23 cellular contexts compared by ENCODE assay signal in the genomic region with DNA sequence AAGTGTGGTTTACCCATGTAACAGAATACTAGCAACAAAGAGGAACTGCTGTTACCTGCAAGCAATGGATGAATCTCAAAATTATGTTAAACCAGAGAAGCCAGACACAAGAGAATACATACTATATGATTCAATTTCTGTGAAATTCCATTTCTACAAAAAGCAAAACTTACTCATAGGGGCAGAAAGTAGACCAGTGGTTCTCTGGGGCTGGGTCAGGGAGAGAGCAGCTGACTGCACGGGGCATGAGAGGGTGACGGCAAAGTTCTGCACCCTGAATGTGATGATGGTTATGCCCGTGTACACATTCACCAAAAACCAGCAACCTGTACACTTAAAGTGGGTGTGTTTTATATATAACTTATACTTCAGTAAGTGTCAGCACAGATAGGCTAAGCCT. TPM values are rescaled to one million over a fixed set of nuclear protein-coding genes. Genes with fewer than 3 reads are reported as not detected.
DNase-seq lines count a peak whose midpoint lies in the region; ATAC-seq, FAIRE-seq and TF ChIP-seq lines count a peak whose summit lies in the region.
"Had no signal": no experiment of that assay in that cellular context is flagged by ENCODE, and none has a peak within 500 bp of the region (broad histone marks: within the 10 kb centered on the region; RNA-seq: fewer than 3 reads in every experiment).

No MANE protein-coding gene starts in this region.

- H3K4me1 ChIP-seq in K562 (replicated peaks in 1 of 2; ENCODE audit: control insufficient read depth in 2 of 2, insufficient read depth in 2 of 2, low read length in 2 of 2) = peaks cover 3 to 26% of the 10 kb centered on the region in 2 experiments; a peak in 2 of 5 replicates

- H3K27me3 ChIP-seq in K562 (ENCODE audit: control insufficient read depth in 2 of 2, insufficient read depth in 2 of 2, low read length in 2 of 2) = no peaks in the 10 kb centered on the region; a peak in 1 of 5 replicates

- H3K36me3 ChIP-seq in K562 (ENCODE audit: control insufficient read depth, insufficient read depth, low read length) = no peaks in the 10 kb centered on the region

- no peak overlapping the region for H3K4me3 ChIP-seq in K562
- H3K4me3 ChIP-seq: PC-9 had no signal

- no peak for TF ChIP-seq POLR2A in K562 (conservative IDR thresholded peaks at IDR 0.05)

- POLR2A ChIA-PET in K562 (lab: Yijun Ruan, JAX) = no interaction called here

- FAIRE-seq in K562 (lab: Jason Lieb, UNC) = peak; percentile 35
- FAIRE-seq: G401.6 had no signal

- no peaks in the 10 kb centered on the region for H3K79me2 ChIP-seq in K562 (ENCODE audit: control insufficient read depth, insufficient read depth, low read length)

- peak overlapping the region in 1 of 2 donors; percentile 1 for H3K27ac Mint-ChIP-seq in natural killer cell treated with Interleukin-12 subunit alpha and Interleukin-12 subunit beta and Interleukin-15 and Interleukin-18, amount 100 ng/mL, for 72 hours
- peak overlapping the region in 1 of 2 donors; percentile 35 for H3K27ac Mint-ChIP-seq in natural killer cell
- H3K27ac Mint-ChIP-seq in stimulated activated effector memory CD8-positive, alpha-beta T cell treated with anti-CD3 and anti-CD28 coated beads, Interleukin-12 subunit alpha, Interleukin-12 subunit beta, amount 100 ng/mL, for 72 hours = no peak overlapping the region
- H3K27ac Mint-ChIP-seq: CD4-positive, CD25-positive, alpha-beta regulatory T cell; H9 had no signal

- H3K4me1 Mint-ChIP-seq in natural killer cell treated with Interleukin-12 subunit alpha and Interleukin-12 subunit beta and Interleukin-15 and Interleukin-18, amount 100 ng/mL, for 72 hours (ENCODE audit: low read depth in 2 of 2) = peaks cover 25 to 36% of the 10 kb centered on the region in 2 donors
- H3K4me1 Mint-ChIP-seq in natural killer cell = peaks cover 14 to 36% of the 10 kb centered on the region in 2 donors
- H3K4me1 Mint-ChIP-seq in stimulated activated effector memory CD8-positive, alpha-beta T cell treated with anti-CD3 and anti-CD28 coated beads, Interleukin-12 subunit alpha, Interleukin-12 subunit beta, amount 100 ng/mL, for 72 hours = peaks cover 38% of the 10 kb centered on the region

- no TSS peak for BruUV-seq in K562 (replicated peaks; lab: Mats Ljungman, UMichigan)

- H3K9me3 ChIP-seq in K562 (replicated peaks; ENCODE audit: control insufficient read depth, insufficient read depth, low read depth, low read length) = no peaks in the 10 kb centered on the region

- no peak for ATAC-seq in natural killer cell treated with Interleukin-12 subunit alpha and Interleukin-12 subunit beta and Interleukin-15 and Interleukin-18, amount 100 ng/mL, for 72 hours
- ATAC-seq in natural killer cell = no peak
- ATAC-seq in K562 = no peak
- ATAC-seq in stimulated activated effector memory CD8-positive, alpha-beta T cell treated with anti-CD3 and anti-CD28 coated beads, Interleukin-12 subunit alpha, Interleukin-12 subunit beta, amount 100 ng/mL, for 72 hours = peak; percentile 79

- in situ Hi-C loops in K562 (cut with MboI) = loop anchor here (25.0 kb wide), 1 partner anchor 452 kb away; a partner anchor contains a TSS

- H3K36me3 Mint-ChIP-seq in natural killer cell treated with Interleukin-12 subunit alpha and Interleukin-12 subunit beta and Interleukin-15 and Interleukin-18, amount 100 ng/mL, for 72 hours = no peaks in the 10 kb centered on the region
- no peaks in the 10 kb centered on the region for H3K36me3 Mint-ChIP-seq in natural killer cell
- peaks cover 5% of the 10 kb centered on the region for H3K36me3 Mint-ChIP-seq in stimulated activated effector memory CD8-positive, alpha-beta T cell treated with anti-CD3 and anti-CD28 coated beads, Interleukin-12 subunit alpha, Interleukin-12 subunit beta, amount 100 ng/mL, for 72 hours
- H3K36me3 Mint-ChIP-seq: CD4-positive, CD25-positive, alpha-beta regulatory T cell had no signal

- DNase-seq in activated CD4-positive, alpha-beta T cell treated with anti-CD3 and anti-CD28 coated beads for 48 hours = peak; percentile 22
- no peak for DNase-seq in activated CD4-positive, alpha-beta T cell treated with anti-CD3 and anti-CD28 coated beads for 4 hours
- peak; percentile 22 for DNase-seq in natural killer cell treated with Interleukin-12 subunit alpha and Interleukin-12 subunit beta and Interleukin-15 and Interleukin-18, amount 100 ng/mL, for 72 hours (ENCODE audit: low spot score)
- DNase-seq in natural killer cell = no peak
- no peak for DNase-seq in K562 (ENCODE audit: extremely low read depth in 1 of 4, low spot score in 3 of 4)
- DNase-seq in stimulated activated effector memory CD8-positive, alpha-beta T cell treated with anti-CD3 and anti-CD28 coated beads, Interleukin-12 subunit alpha, Interleukin-12 subunit beta, amount 100 ng/mL, for 72 hours (ENCODE audit: low spot score in 2 of 2) = no peak
- no peak for DNase-seq in cortex of kidney (lab: John Stamatoyannopoulos, UW)
- DNase-seq in MV-4-11 (lab: John Stamatoyannopoulos, UW) = no peak
- DNase-seq: 8988T, COR-L47, DMS 273 treated with DMSO at 0.1 percent for 48 hours, DND-41, H9, KBM-7, NCI-H1436, NCI-H2029, NCI-H345, NCI-H524 treated with DMSO at 0.1 percent for 48 hours, PC-9 had no signal

- peak overlapping the region; percentile 30 for H3K4me3 Mint-ChIP-seq in natural killer cell treated with Interleukin-12 subunit alpha and Interleukin-12 subunit beta and Interleukin-15 and Interleukin-18, amount 100 ng/mL, for 72 hours
- H3K4me3 Mint-ChIP-seq in natural killer cell = no peak overlapping the region
- H3K4me3 Mint-ChIP-seq in stimulated activated effector memory CD8-positive, alpha-beta T cell treated with anti-CD3 and anti-CD28 coated beads, Interleukin-12 subunit alpha, Interleukin-12 subunit beta, amount 100 ng/mL, for 72 hours = peak overlapping the region; percentile 32
- H3K4me3 Mint-ChIP-seq: CD4-positive, CD25-positive, alpha-beta regulatory T cell; H9 had no signal

- no peak overlapping the region for H3K9ac ChIP-seq in K562 (ENCODE audit: insufficient read depth in 1 of 2, low read depth in 2 of 2, low read length in 2 of 2)

- no peaks in the 10 kb centered on the region for H4K20me1 ChIP-seq in K562 (replicated peaks; ENCODE audit: control insufficient read depth, insufficient read depth, low read length)

- H2AFZ ChIP-seq in K562 (ENCODE audit: low read depth, low read length) = no peak overlapping the region
- H2AFZ ChIP-seq: PC-9 had no signal

- no peak for TF ChIP-seq RAD21 in K562 (CRISPR knock-in tag; conservative IDR thresholded peaks at IDR 0.05 in 1 of 2, IDR thresholded peaks at IDR 0.05 in 1 of 2)

- H3K27ac ChIP-seq in K562 (ENCODE audit: extremely low read depth, low read depth, low read length) = no peak overlapping the region
- H3K27ac ChIP-seq: PC-9, RWPE1 had no signal

- intact Hi-C loops in natural killer cell (cut with micrococcal nuclease) = loop anchor here (10.0 kb wide), 1 partner anchor 105 kb away; no protein-coding TSS in a partner anchor
- intact Hi-C loops in K562 (cut with micrococcal nuclease) = no loop called here

- TF ChIP-seq CTCF in natural killer cell (IDR thresholded peaks at IDR 0.05) (no peak), K562 (IDR thresholded peaks at IDR 0.05 in 2 of 3, conservative IDR thresholded peaks at IDR 0.05 in 1 of 3; ENCODE audit: insufficient read depth in 2 of 3, low read depth in 1 of 3, low read length in 3 of 3) (no peak)

- no peak overlapping the region for H3K4me2 ChIP-seq in K562 (ENCODE audit: insufficient read depth, low read length)
- H3K4me2 ChIP-seq: PC-9 had no signal

- TF ChIP-seq EP300 in K562 (IDR thresholded peaks at IDR 0.05; ENCODE audit: low read length) = no peak

- 39% methylated on average over 3 of the region's 3 CpGs for WGBS in K562 (ENCODE audit: insufficient coverage, low coverage, missing lambda C conversion rate)

- no peaks in the 10 kb centered on the region for H3K27me3 Mint-ChIP-seq in natural killer cell treated with Interleukin-12 subunit alpha and Interleukin-12 subunit beta and Interleukin-15 and Interleukin-18, amount 100 ng/mL, for 72 hours
- H3K27me3 Mint-ChIP-seq in natural killer cell (ENCODE audit: low read depth in 2 of 2) = no peaks in the 10 kb centered on the region

- CTCF ChIA-PET in K562 (lab: Yijun Ruan, JAX; ENCODE audit: low intra/inter-chr PET ratio) = no interaction called here

- H3K9me1 ChIP-seq in K562 (ENCODE audit: control insufficient read depth, insufficient read depth, low read length) = no peaks in the 10 kb centered on the region

- H3K9me3 Mint-ChIP-seq in natural killer cell treated with Interleukin-12 subunit alpha and Interleukin-12 subunit beta and Interleukin-15 and Interleukin-18, amount 100 ng/mL, for 72 hours = no peaks in the 10 kb centered on the region
- H3K9me3 Mint-ChIP-seq in natural killer cell = no peaks in the 10 kb centered on the region
- no peaks in the 10 kb centered on the region for H3K9me3 Mint-ChIP-seq in stimulated activated effector memory CD8-positive, alpha-beta T cell treated with anti-CD3 and anti-CD28 coated beads, Interleukin-12 subunit alpha, Interleukin-12 subunit beta, amount 100 ng/mL, for 72 hours
- H3K9me3 Mint-ChIP-seq: CD4-positive, CD25-positive, alpha-beta regulatory T cell; H9 had no signal

RNA-seq across cellular contexts. Expression of a gene that starts 3.1 kb away (rescaled TPM):
- under 1 TPM in 1 of 2 donors, not detected in 1; 0.17 TPM for total RNA-seq in natural killer cell treated with Interleukin-12 subunit alpha and Interleukin-12 subunit beta and Interleukin-15 and Interleukin-18, amount 100 ng/mL, for 72 hours
- under 1 TPM; 0.14 to 0.50 (median 0.23) TPM for total RNA-seq in natural killer cell
- total RNA-seq in K562 (2011; cell fraction: chromatin; rRNA removed; ENCODE audit: low replicate concordance) = not detected in 2 replicates
- total RNA-seq in K562 (2011; cell fraction: nucleolus; rRNA removed) = 0.17 TPM in 1 of 2 replicates, not detected in the other
- 0.23 TPM in 1 of 2 replicates, not detected in the other for total RNA-seq in K562 (2011; cell fraction: nucleoplasm; rRNA removed)
- total RNA-seq in K562 (2014; rRNA removed) = not detected in 2 replicates
- not detected in 2 replicates for total RNA-seq in K562 (2014; rRNA removed; fragmentation: Illumina TruSeq; extraction: Trizol)
- not detected in 2 replicates for total RNA-seq in K562 (2015; rRNA removed; fragmentation: Illumina TruSeq; extraction: Trizol)
- total RNA-seq in K562 (2021) = 0.13 TPM in 1 of 2 replicates, not detected in the other
- 0.03 and 0.06 TPM in 2 replicates for polyA plus RNA-seq in K562 (2011; rRNA removed)
- polyA plus RNA-seq in K562 (2011; cell fraction: cytosol; rRNA removed) = 0.04 and 0.12 TPM in 2 replicates
- 0.04 and 0.06 TPM in 2 replicates for polyA plus RNA-seq in K562 (2011; cell fraction: nucleus; rRNA removed)
- 0.09 and 0.21 TPM in 2 replicates for polyA plus RNA-seq in K562 (2012)
- polyA plus RNA-seq in K562 (2014; fragmentation: Illumina TruSeq; extraction: Trizol) = 0.04 and 0.07 TPM in 2 replicates
- under 1 TPM in 1 of 2 experiments, not detected in 1; 0.06 TPM for polyA plus RNA-seq in K562 (2014; fragmentation: Nextera tagmentation; extraction: Ambion mirVana)
- not detected in 2 replicates for polyA plus RNA-seq in K562 (2014; rRNA removed)
- polyA minus RNA-seq in K562 (2011; rRNA and poly(A)+ RNA removed) = 0.03 and 0.04 TPM in 2 replicates
- polyA minus RNA-seq in K562 (2011; cell fraction: cytosol; rRNA and poly(A)+ RNA removed) = not detected in 2 replicates
- polyA minus RNA-seq in K562 (2011; cell fraction: nucleus; rRNA and poly(A)+ RNA removed) = not detected in 2 replicates

RNA-seq across cellular contexts. Expression of a gene that starts 11.4 kb away (rescaled TPM):
- not detected for total RNA-seq in natural killer cell treated with Interleukin-12 subunit alpha and Interleukin-12 subunit beta and Interleukin-15 and Interleukin-18, amount 100 ng/mL, for 72 hours
- not detected for total RNA-seq in natural killer cell
- not detected in 2 replicates for total RNA-seq in K562 (2011; cell fraction: chromatin; rRNA removed; ENCODE audit: low replicate concordance)
- total RNA-seq in K562 (2011; cell fraction: nucleolus; rRNA removed) = not detected in 2 replicates
- total RNA-seq in K562 (2011; cell fraction: nucleoplasm; rRNA removed) = not detected in 2 replicates
- total RNA-seq in K562 (2014; rRNA removed) = not detected in 2 replicates
- total RNA-seq in K562 (2014; rRNA removed; fragmentation: Illumina TruSeq; extraction: Trizol) = not detected in 2 replicates
- not detected in 2 replicates for total RNA-seq in K562 (2015; rRNA removed; fragmentation: Illumina TruSeq; extraction: Trizol)
- not detected in 2 replicates for total RNA-seq in K562 (2021)
- not detected in 2 replicates for polyA plus RNA-seq in K562 (2011; rRNA removed)
- polyA plus RNA-seq in K562 (2011; cell fraction: cytosol; rRNA removed) = not detected in 2 replicates
- polyA plus RNA-seq in K562 (2011; cell fraction: nucleus; rRNA removed) = not detected in 2 replicates
- not detected in 2 replicates for polyA plus RNA-seq in K562 (2012)
- polyA plus RNA-seq in K562 (2014; fragmentation: Illumina TruSeq; extraction: Trizol) = not detected in 2 replicates
- not detected for polyA plus RNA-seq in K562 (2014; fragmentation: Nextera tagmentation; extraction: Ambion mirVana)
- not detected in 2 replicates for polyA plus RNA-seq in K562 (2014; rRNA removed)
- not detected in 2 replicates for polyA minus RNA-seq in K562 (2011; rRNA and poly(A)+ RNA removed)
- polyA minus RNA-seq in K562 (2011; cell fraction: cytosol; rRNA and poly(A)+ RNA removed) = not detected in 2 replicates
- polyA minus RNA-seq in K562 (2011; cell fraction: nucleus; rRNA and poly(A)+ RNA removed) = not detected in 2 replicates
- total RNA-seq: CD4-positive, CD25-positive, alpha-beta regulatory T cell; H9; PC-9 had no signal
- polyA plus RNA-seq: AG04450; CD4-positive, CD25-positive, alpha-beta regulatory T cell had no signal

RNA-seq across cellular contexts. Expression of a gene that starts 19.8 kb away (rescaled TPM):
- 10 to 100 TPM; 31.6 to 36.0 TPM for total RNA-seq in natural killer cell treated with Interleukin-12 subunit alpha and Interleukin-12 subunit beta and Interleukin-15 and Interleukin-18, amount 100 ng/mL, for 72 hours
- total RNA-seq in natural killer cell = 10 to 100 TPM; 10.4 to 22.8 (median 16.6) TPM
- 14.5 and 27.5 TPM in 2 replicates for total RNA-seq in K562 (2011; cell fraction: chromatin; rRNA removed; ENCODE audit: low replicate concordance)
- 22.8 and 23.9 TPM in 2 replicates for total RNA-seq in K562 (2011; cell fraction: nucleolus; rRNA removed)
- total RNA-seq in K562 (2011; cell fraction: nucleoplasm; rRNA removed) = 15.2 and 19.7 TPM in 2 replicates
- total RNA-seq in K562 (2014; rRNA removed) = 10.3 and 11.8 TPM in 2 replicates
- 1.2 and 1.9 TPM in 2 replicates for total RNA-seq in K562 (2014; rRNA removed; fragmentation: Illumina TruSeq; extraction: Trizol)
- 5.0 and 6.6 TPM in 2 replicates for total RNA-seq in K562 (2015; rRNA removed; fragmentation: Illumina TruSeq; extraction: Trizol)
- total RNA-seq in K562 (2021) = 13.2 and 13.5 TPM in 2 replicates
- 2.1 and 5.6 TPM in 2 replicates for polyA plus RNA-seq in K562 (2011; rRNA removed)
- 3.3 and 7.9 TPM in 2 replicates for polyA plus RNA-seq in K562 (2011; cell fraction: cytosol; rRNA removed)
- 33.0 and 40.2 TPM in 2 replicates for polyA plus RNA-seq in K562 (2011; cell fraction: nucleus; rRNA removed)
- polyA plus RNA-seq in K562 (2012) = 8.9 and 9.6 TPM in 2 replicates
- polyA plus RNA-seq in K562 (2014; fragmentation: Illumina TruSeq; extraction: Trizol) = 1.8 and 4.8 TPM in 2 replicates
- under 1 TPM; 0.11 to 0.17 TPM for polyA plus RNA-seq in K562 (2014; fragmentation: Nextera tagmentation; extraction: Ambion mirVana)
- polyA plus RNA-seq in K562 (2014; rRNA removed) = 8.4 and 9.5 TPM in 2 replicates
- 1.6 and 2.5 TPM in 2 replicates for polyA minus RNA-seq in K562 (2011; rRNA and poly(A)+ RNA removed)
- polyA minus RNA-seq in K562 (2011; cell fraction: cytosol; rRNA and poly(A)+ RNA removed) = 4.5 and 6.8 TPM in 2 replicates
- 5.1 and 8.1 TPM in 2 replicates for polyA minus RNA-seq in K562 (2011; cell fraction: nucleus; rRNA and poly(A)+ RNA removed)

RNA-seq across cellular contexts. Expression of a gene that starts 32.4 kb away (rescaled TPM):
- total RNA-seq in natural killer cell treated with Interleukin-12 subunit alpha and Interleukin-12 subunit beta and Interleukin-15 and Interleukin-18, amount 100 ng/mL, for 72 hours = under 1 TPM; 0.55 to 0.75 TPM
- total RNA-seq in natural killer cell = 1 to 10 TPM in 1 of 3 donors, under 1 TPM in 2; 0.72 to 1.3 (median 0.78) TPM
- total RNA-seq in K562 (2011; cell fraction: chromatin; rRNA removed; ENCODE audit: low replicate concordance) = 0.44 and 0.81 TPM in 2 replicates
- 1.2 and 1.4 TPM in 2 replicates for total RNA-seq in K562 (2011; cell fraction: nucleolus; rRNA removed)
- total RNA-seq in K562 (2011; cell fraction: nucleoplasm; rRNA removed) = 0.73 and 0.92 TPM in 2 replicates
- 0.53 and 0.91 TPM in 2 replicates for total RNA-seq in K562 (2014; rRNA removed)
- 0.11 and 0.29 TPM in 2 replicates for total RNA-seq in K562 (2014; rRNA removed; fragmentation: Illumina TruSeq; extraction: Trizol)
- 0.25 and 0.26 TPM in 2 replicates for total RNA-seq in K562 (2015; rRNA removed; fragmentation: Illumina TruSeq; extraction: Trizol)
- 0.64 and 0.85 TPM in 2 replicates for total RNA-seq in K562 (2021)
- polyA plus RNA-seq in K562 (2011; rRNA removed) = 0.04 and 0.08 TPM in 2 replicates
- 0.25 and 0.67 TPM in 2 replicates for polyA plus RNA-seq in K562 (2011; cell fraction: cytosol; rRNA removed)
- polyA plus RNA-seq in K562 (2011; cell fraction: nucleus; rRNA removed) = 0.22 and 0.28 TPM in 2 replicates
- 0.72 and 1.9 TPM in 2 replicates for polyA plus RNA-seq in K562 (2012)
- 0.62 and 0.73 TPM in 2 replicates for polyA plus RNA-seq in K562 (2014; fragmentation: Illumina TruSeq; extraction: Trizol)
- polyA plus RNA-seq in K562 (2014; fragmentation: Nextera tagmentation; extraction: Ambion mirVana) = under 1 TPM; 0.06 TPM
- 0.19 and 0.54 TPM in 2 replicates for polyA plus RNA-seq in K562 (2014; rRNA removed)
- polyA minus RNA-seq in K562 (2011; rRNA and poly(A)+ RNA removed) = not detected in 2 replicates
- 1.4 TPM in 1 of 2 replicates, not detected in the other for polyA minus RNA-seq in K562 (2011; cell fraction: cytosol; rRNA and poly(A)+ RNA removed)
- 0.22 TPM in 1 of 2 replicates, not detected in the other for polyA minus RNA-seq in K562 (2011; cell fraction: nucleus; rRNA and poly(A)+ RNA removed)

RNA-seq across cellular contexts. Expression of a gene that starts 43.4 kb away (rescaled TPM):
- total RNA-seq in natural killer cell treated with Interleukin-12 subunit alpha and Interleukin-12 subunit beta and Interleukin-15 and Interleukin-18, amount 100 ng/mL, for 72 hours = not detected
- total RNA-seq in natural killer cell (under 1 TPM in 2 of 3 donors, not detected in 1; 0.20 to 0.96 TPM), K562 (2014; rRNA removed) (not detected in 2 replicates), K562 (2014; rRNA removed; fragmentation: Illumina TruSeq; extraction: Trizol) (not detected in 2 replicates), K562 (2015; rRNA removed; fragmentation: Illumina TruSeq; extraction: Trizol) (not detected in 2 replicates), K562 (2021) (0.07 TPM in 1 of 2 replicates, not detected in the other)
- total RNA-seq in K562 (2011; cell fraction: chromatin; rRNA removed; ENCODE audit: low replicate concordance) = not detected in 2 replicates
- total RNA-seq in K562 (2011; cell fraction: nucleolus; rRNA removed) = not detected in 2 replicates
- total RNA-seq in K562 (2011; cell fraction: nucleoplasm; rRNA removed) = not detected in 2 replicates
- polyA plus RNA-seq in K562 (2011; rRNA removed) (not detected in 2 replicates), K562 (2014; fragmentation: Illumina TruSeq; extraction: Trizol) (not detected in 2 replicates), K562 (2014; fragmentation: Nextera tagmentation; extraction: Ambion mirVana) (1 to 10 TPM; 2.2 to 2.7 TPM), K562 (2014; rRNA removed) (not detected in 2 replicates)
- 0.03 TPM in 1 of 2 replicates, not detected in the other for polyA plus RNA-seq in K562 (2011; cell fraction: cytosol; rRNA removed)
- not detected in 2 replicates for polyA plus RNA-seq in K562 (2011; cell fraction: nucleus; rRNA removed)
- polyA plus RNA-seq in K562 (2012) = 0.56 and 2.4 TPM in 2 replicates
- not detected in 2 replicates for polyA minus RNA-seq in K562 (2011; rRNA and poly(A)+ RNA removed)
- polyA minus RNA-seq in K562 (2011; cell fraction: cytosol; rRNA and poly(A)+ RNA removed) = not detected in 2 replicates
- polyA minus RNA-seq in K562 (2011; cell fraction: nucleus; rRNA and poly(A)+ RNA removed) = not detected in 2 replicates
- polyA plus RNA-seq: AG04450 had no signal

Comparison
In these comparisons a context has a peak if more than half of its experiments do, and no peak if none do; other contexts are left out.
1. DNase-seq: peak in activated CD4-positive, alpha-beta T cell treated with anti-CD3 and anti-CD28 coated beads for 48 hours (single experiment) and natural killer cell treated with Interleukin-12 subunit alpha and Interleukin-12 subunit beta and Interleukin-15 and Interleukin-18, amount 100 ng/mL, for 72 hours (single experiment); none in activated CD4-positive, alpha-beta T cell treated with anti-CD3 and anti-CD28 coated beads for 4 hours (0 of 2), natural killer cell (single experiment), K562 (0 of 4), stimulated activated effector memory CD8-positive, alpha-beta T cell treated with anti-CD3 and anti-CD28 coated beads, Interleukin-12 subunit alpha, Interleukin-12 subunit beta, amount 100 ng/mL, for 72 hours (0 of 2), cortex of kidney (single experiment) and MV-4-11 (single experiment).